13 cellular contexts compared by ENCODE assay signal in genomic region chr11:18392434-18393321, GRCh38. TPM values are rescaled to one million over a fixed set of nuclear protein-coding genes. Genes with fewer than 3 reads are reported as not detected.
DNase-seq lines count a peak whose midpoint lies in the region; ATAC-seq, FAIRE-seq and TF ChIP-seq lines count a peak whose summit lies in the region.
"Had no signal": no experiment of that assay in that cellular context is flagged by ENCODE, and none has a peak within 500 bp of the region (broad histone marks: within the 10 kb centered on the region; RNA-seq: fewer than 3 reads in every experiment).

No MANE protein-coding gene starts in this region.

- peaks cover 23% of the 10 kb centered on the region for H4K20me1 ChIP-seq in K562 (replicated peaks; ENCODE audit: control insufficient read depth, insufficient read depth, low read length)

- peak overlapping the region; percentile 18; the same call in 1 of the 2 replicates for H2AFZ ChIP-seq in K562 (ENCODE audit: low read depth, low read length)

- peaks cover 41% of the 10 kb centered on the region for H3K79me2 ChIP-seq in K562 (ENCODE audit: control insufficient read depth, insufficient read depth, low read length)

- peak in 1 of 3 donors; percentile 42 for DNase-seq in CD4-positive, CD25-positive, alpha-beta regulatory T cell
- DNase-seq in K562 (ENCODE audit: extremely low read depth in 1 of 4, low spot score in 3 of 4) (peak in 1 of 4 experiments; percentile 32), body of pancreas (no peak), germinal center (ENCODE audit: low spot score) (no peak), GM10266 (ENCODE audit: extremely low spot score) (no peak)
- DNase-seq: brain microvascular endothelial cell, DMS 273 treated with DMSO at 0.1 percent for 48 hours, midbrain, NCI-H1105 treated with DMSO at 0.1 percent for 48 hours had no signal

- no peak overlapping the region for H3K4me3 ChIP-seq in CD4-positive, CD25-positive, alpha-beta regulatory T cell (ENCODE audit: low read depth, low read length)
- H3K4me3 ChIP-seq in K562 = no peak overlapping the region
- H3K4me3 ChIP-seq in neutrophil (ENCODE audit: low read depth in 1 of 2, low read length in 1 of 2) = peak overlapping the region; percentile 16 to 37
- no peak overlapping the region for H3K4me3 ChIP-seq in body of pancreas

- CTCF ChIA-PET in K562 (lab: Yijun Ruan, JAX; ENCODE audit: low intra/inter-chr PET ratio) = no interaction called here

- TF ChIP-seq RAD21 in K562 (CRISPR knock-in tag; conservative IDR thresholded peaks at IDR 0.05 in 1 of 2, IDR thresholded peaks at IDR 0.05 in 1 of 2) = no peak

- peaks cover 29% of the 10 kb centered on the region for H3K4me1 ChIP-seq in CD4-positive, CD25-positive, alpha-beta regulatory T cell (ENCODE audit: control insufficient read depth, insufficient read depth, low read length, poor library complexity, severe bottlenecking)
- H3K4me1 ChIP-seq in K562 (replicated peaks in 1 of 2; ENCODE audit: control insufficient read depth in 2 of 2, insufficient read depth in 2 of 2, low read length in 2 of 2) (peaks cover 13 to 21% of the 10 kb centered on the region in 2 experiments), neutrophil (ENCODE audit: control insufficient read depth in 1 of 2, insufficient read depth in 1 of 2, low read depth in 1 of 2, low read length in 1 of 2) (peaks cover 63 to 69% of the 10 kb centered on the region in 2 experiments), body of pancreas (peaks cover 22% of the 10 kb centered on the region)

- TF ChIP-seq CTCF in K562 (IDR thresholded peaks at IDR 0.05 in 2 of 3, conservative IDR thresholded peaks at IDR 0.05 in 1 of 3; ENCODE audit: insufficient read depth in 2 of 3, low read depth in 1 of 3, low read length in 3 of 3) = no peak
- no peak for TF ChIP-seq CTCF in neutrophil (IDR thresholded peaks at IDR 0.05)
- TF ChIP-seq CTCF in body of pancreas (IDR thresholded peaks at IDR 0.05) = no peak
- no peak for TF ChIP-seq CTCF in GM10266 (IDR thresholded peaks at IDR 0.05; ENCODE audit: control insufficient read depth, insufficient read depth, low read depth, missing control alignments)

- no peaks in the 10 kb centered on the region for H3K27me3 Mint-ChIP-seq in CD4-positive, CD25-positive, alpha-beta regulatory T cell

- H3K27ac Mint-ChIP-seq in CD4-positive, CD25-positive, alpha-beta regulatory T cell = peak overlapping the region; percentile 16 to 66 (median 51)

- FAIRE-seq in K562 (lab: Jason Lieb, UNC) = no peak

- intact Hi-C loops in K562 (cut with micrococcal nuclease) (loop anchor here (10.0 kb wide), 1 partner anchor 252 kb away; no protein-coding TSS in a partner anchor), body of pancreas (cut with DNase I) (loop anchor here (10.0 kb wide), 1 partner anchor 68 kb away; the partner anchor contains the start of genes GTF2H1 and HPS5)

- H3K9me1 ChIP-seq in K562 (ENCODE audit: control insufficient read depth, insufficient read depth, low read length) = no peaks in the 10 kb centered on the region

- 56% methylated on average over 4 of the region's 4 CpGs for WGBS in K562 (ENCODE audit: insufficient coverage, low coverage, missing lambda C conversion rate)
- 87 to 95% methylated on average over 4 of the region's 4 CpGs for WGBS in body of pancreas, 2 donors

- H3K9ac ChIP-seq in K562 (ENCODE audit: insufficient read depth in 1 of 2, low read depth in 2 of 2, low read length in 2 of 2) = peak overlapping the region; percentile 8 to 66; a peak in 2 of 4 replicates

- no peaks in the 10 kb centered on the region for H3K9me3 Mint-ChIP-seq in CD4-positive, CD25-positive, alpha-beta regulatory T cell

- POLR2A ChIA-PET in K562 (lab: Yijun Ruan, JAX) = interaction anchor here (0.5 to 2.3 kb wide), 4 partner anchors 9 to 25 kb away, joined by 3 to 12 read pairs (median 6); no protein-coding TSS in a partner anchor

- in situ Hi-C loops in K562 (cut with MboI) = no loop called here

- peaks cover 3% of the 10 kb centered on the region for H3K36me3 Mint-ChIP-seq in CD4-positive, CD25-positive, alpha-beta regulatory T cell

- H3K36me3 ChIP-seq in CD4-positive, CD25-positive, alpha-beta regulatory T cell (ENCODE audit: control insufficient read depth, insufficient read depth, low read length) = peaks cover 10% of the 10 kb centered on the region
- peaks cover 23% of the 10 kb centered on the region for H3K36me3 ChIP-seq in KOPT-K1 (ENCODE audit: insufficient read depth, low read length)
- H3K36me3 ChIP-seq in K562 (ENCODE audit: control insufficient read depth, insufficient read depth, low read length) = peaks cover 24% of the 10 kb centered on the region
- peaks cover 6% of the 10 kb centered on the region for H3K36me3 ChIP-seq in neutrophil
- H3K36me3 ChIP-seq in body of pancreas (replicated peaks in 1 of 2; ENCODE audit: insufficient read depth in 1 of 2, low read depth in 2 of 2) = peaks cover 0 to 5% of the 10 kb centered on the region in 2 donors

- no peak for TF ChIP-seq POLR2A in K562 (conservative IDR thresholded peaks at IDR 0.05)
- TF ChIP-seq POLR2A in body of pancreas (IDR thresholded peaks at IDR 0.05) = no peak

- H3K4me3 Mint-ChIP-seq in CD4-positive, CD25-positive, alpha-beta regulatory T cell = peak overlapping the region; percentile 24 to 80 (median 67)

- TF ChIP-seq EP300 in K562 (IDR thresholded peaks at IDR 0.05; ENCODE audit: low read length) = no peak

- H3K27me3 ChIP-seq in CD4-positive, CD25-positive, alpha-beta regulatory T cell (ENCODE audit: control insufficient read depth, insufficient read depth, low read length) = no peaks in the 10 kb centered on the region
- no peaks in the 10 kb centered on the region for H3K27me3 ChIP-seq in K562 (ENCODE audit: control insufficient read depth in 2 of 2, insufficient read depth in 2 of 2, low read length in 2 of 2)
- no peaks in the 10 kb centered on the region for H3K27me3 ChIP-seq in neutrophil
- H3K27me3 ChIP-seq in body of pancreas = no peaks in the 10 kb centered on the region
- H3K27me3 ChIP-seq: brain microvascular endothelial cell had no signal

- H3K4me1 Mint-ChIP-seq in CD4-positive, CD25-positive, alpha-beta regulatory T cell = peaks cover 7 to 28% (median 18%) of the 10 kb centered on the region in 4 donors

- no peak overlapping the region for H3K4me2 ChIP-seq in K562 (ENCODE audit: insufficient read depth, low read length)

- no TSS peak for BruUV-seq in K562 (replicated peaks; lab: Mats Ljungman, UMichigan)

- H3K27ac ChIP-seq in CD4-positive, CD25-positive, alpha-beta regulatory T cell (ENCODE audit: insufficient read depth, low read length, poor library complexity, severe bottlenecking) = peak overlapping the region; percentile 6
- H3K27ac ChIP-seq in KOPT-K1 (ENCODE audit: low read depth, low read length, poor library complexity, severe bottlenecking) = peak overlapping the region; percentile 94
- H3K27ac ChIP-seq in K562 (ENCODE audit: extremely low read depth, low read depth, low read length) = peak overlapping the region; percentile 94
- H3K27ac ChIP-seq in neutrophil = peak overlapping the region; percentile 89
- H3K27ac ChIP-seq in body of pancreas = no peak overlapping the region

- H3K9me3 ChIP-seq in CD4-positive, CD25-positive, alpha-beta regulatory T cell (ENCODE audit: control insufficient read depth in 2 of 2, low read length in 2 of 2) = no peaks in the 10 kb centered on the region
- H3K9me3 ChIP-seq in KOPT-K1 (ENCODE audit: insufficient read depth, low read length, poor library complexity, severe bottlenecking) (no peaks in the 10 kb centered on the region), K562 (replicated peaks; ENCODE audit: control insufficient read depth, insufficient read depth, low read depth, low read length) (no peaks in the 10 kb centered on the region), neutrophil (no peaks in the 10 kb centered on the region), body of pancreas (no peaks in the 10 kb centered on the region)

- ATAC-seq in CD4-positive, CD25-positive, alpha-beta regulatory T cell (ENCODE audit: low read depth in 2 of 2) = no peak
- ATAC-seq in K562 = no peak
- no peak for ATAC-seq in body of pancreas
- ATAC-seq in GM21786 (IDR thresholded peaks at IDR 0.05; ENCODE audit: unreplicated experiment) = no peak

RNA-seq across cellular contexts. Expression of gene LDHA, which starts 1.7 kb away (rescaled TPM):
- total RNA-seq in CD4-positive, CD25-positive, alpha-beta regulatory T cell = 234 TPM
- 100 to 1,000 TPM; 361 to 569 (median 446) TPM for polyA plus RNA-seq in CD4-positive, CD25-positive, alpha-beta regulatory T cell
- 227 and 496 TPM in 2 replicates for total RNA-seq in K562 (2011; cell fraction: chromatin; rRNA removed; ENCODE audit: low replicate concordance)
- 234 and 275 TPM in 2 replicates for total RNA-seq in K562 (2011; cell fraction: nucleolus; rRNA removed)
- 463 and 572 TPM in 2 replicates for total RNA-seq in K562 (2011; cell fraction: nucleoplasm; rRNA removed)
- total RNA-seq in K562 (2014; rRNA removed) (497 and 537 TPM in 2 replicates), K562 (2014; rRNA removed; fragmentation: Illumina TruSeq; extraction: Trizol) (535 and 615 TPM in 2 replicates), K562 (2015; rRNA removed; fragmentation: Illumina TruSeq; extraction: Trizol) (587 and 664 TPM in 2 replicates), K562 (2021) (739 and 755 TPM in 2 replicates), body of pancreas (100 to 1,000 TPM in 1 of 2 donors, 10 to 100 TPM in 1; 94.6 to 147 TPM)
- polyA plus RNA-seq in K562 (2011; rRNA removed) (2,290 and 3,001 TPM in 2 replicates), K562 (2014; fragmentation: Illumina TruSeq; extraction: Trizol) (1,410 and 1,720 TPM in 2 replicates), K562 (2014; fragmentation: Nextera tagmentation; extraction: Ambion mirVana) (1,000 to 10,000 TPM in 1 of 2 experiments, 100 to 1,000 TPM in 1; 926 to 1,451 TPM), K562 (2014; rRNA removed) (981 and 1,026 TPM in 2 replicates)
- 907 and 2,175 TPM in 2 replicates for polyA plus RNA-seq in K562 (2011; cell fraction: cytosol; rRNA removed)
- 371 and 679 TPM in 2 replicates for polyA plus RNA-seq in K562 (2011; cell fraction: nucleus; rRNA removed)
- polyA plus RNA-seq in K562 (2012) = 741 and 1,455 TPM in 2 replicates
- 3,343 and 3,532 TPM in 2 replicates for polyA minus RNA-seq in K562 (2011; rRNA and poly(A)+ RNA removed)
- polyA minus RNA-seq in K562 (2011; cell fraction: cytosol; rRNA and poly(A)+ RNA removed) = 1,176 and 1,311 TPM in 2 replicates
- polyA minus RNA-seq in K562 (2011; cell fraction: nucleus; rRNA and poly(A)+ RNA removed) = 165 and 457 TPM in 2 replicates

RNA-seq across cellular contexts. Expression of gene LDHC, which starts 19.4 kb away (rescaled TPM):
- not detected for total RNA-seq in CD4-positive, CD25-positive, alpha-beta regulatory T cell
- polyA plus RNA-seq in CD4-positive, CD25-positive, alpha-beta regulatory T cell = 1 to 10 TPM in 1 of 4 donors, not detected in 3; 3.1 TPM
- total RNA-seq in K562 (2011; cell fraction: chromatin; rRNA removed; ENCODE audit: low replicate concordance) = not detected in 2 replicates
- not detected in 2 replicates for total RNA-seq in K562 (2011; cell fraction: nucleolus; rRNA removed)
- not detected in 2 replicates for total RNA-seq in K562 (2011; cell fraction: nucleoplasm; rRNA removed)
- total RNA-seq in K562 (2014; rRNA removed) (not detected in 2 replicates), K562 (2014; rRNA removed; fragmentation: Illumina TruSeq; extraction: Trizol) (not detected in 2 replicates), K562 (2015; rRNA removed; fragmentation: Illumina TruSeq; extraction: Trizol) (not detected in 2 replicates), K562 (2021) (not detected in 2 replicates), body of pancreas (not detected)
- polyA plus RNA-seq in K562 (2011; rRNA removed) (not detected in 2 replicates), K562 (2014; fragmentation: Illumina TruSeq; extraction: Trizol) (not detected in 2 replicates), K562 (2014; fragmentation: Nextera tagmentation; extraction: Ambion mirVana) (not detected), K562 (2014; rRNA removed) (not detected in 2 replicates)
- polyA plus RNA-seq in K562 (2011; cell fraction: cytosol; rRNA removed) = not detected in 2 replicates
- not detected in 2 replicates for polyA plus RNA-seq in K562 (2011; cell fraction: nucleus; rRNA removed)
- not detected in 2 replicates for polyA plus RNA-seq in K562 (2012)
- polyA minus RNA-seq in K562 (2011; rRNA and poly(A)+ RNA removed) = 0.42 TPM in 1 of 2 replicates, not detected in the other
- not detected in 2 replicates for polyA minus RNA-seq in K562 (2011; cell fraction: cytosol; rRNA and poly(A)+ RNA removed)
- not detected in 2 replicates for polyA minus RNA-seq in K562 (2011; cell fraction: nucleus; rRNA and poly(A)+ RNA removed)
- total RNA-seq: glomerular endothelial cell had no signal

Comparison
In these comparisons a context has a peak if more than half of its experiments do, and no peak if none do; other contexts are left out.
1. H3K27ac ChIP-seq: peak in CD4-positive, CD25-positive, alpha-beta regulatory T cell (single experiment), KOPT-K1 (single experiment), K562 (single experiment) and neutrophil (single experiment); none in body of pancreas (0 of 4).
2. H3K4me3 ChIP-seq: peak in neutrophil (2 of 2); none in CD4-positive, CD25-positive, alpha-beta regulatory T cell (single experiment), K562 (single experiment) and body of pancreas (0 of 2).